Comparison of ENCODE assay signal across 19 cellular contexts in genomic region chr1:6832789-6833188, GRCh38. TPM values are rescaled to one million over a fixed set of nuclear protein-coding genes. Genes with fewer than 3 reads are reported as not detected.
A peak's percentile ranks its signal among the peaks of the same experiment; 100 is the strongest.
DNase-seq lines count a peak whose midpoint lies in the region; ATAC-seq, FAIRE-seq and TF ChIP-seq lines count a peak whose summit lies in the region.
"Had no signal": no experiment of that assay in that cellular context is flagged by ENCODE, and none has a peak within 500 bp of the region (broad histone marks: within the 10 kb centered on the region; RNA-seq: fewer than 3 reads in every experiment).

No MANE protein-coding gene starts in this region.

- POLR2A ChIA-PET in CD4-positive, alpha-beta T cell (lab: Charles Lee), result no interaction called here

- CTCF ChIA-PET in CD4-positive, alpha-beta T cell (lab: Charles Lee), result no interaction called here

- peaks cover 0 to 7% of the 10 kb centered on the region in 2 donors for H3K4me1 ChIP-seq in right atrium auricular region

- no peak overlapping the region for H3K27ac ChIP-seq in right atrium auricular region
- no peak overlapping the region for H3K27ac ChIP-seq in CD4-positive, alpha-beta T cell (ENCODE audit: low read depth, low read length)
- H3K27ac ChIP-seq: esophagus squamous epithelium, hepatocyte, upper lobe of left lung had no signal

- no peaks in the 10 kb centered on the region for H3K9me3 Mint-ChIP-seq in CD4-positive, alpha-beta T cell
- H3K9me3 Mint-ChIP-seq: CD4-positive, alpha-beta memory T cell; dendritic cell treated with granulocyte-macrophage colony-stimulating factor and Interleukin-4, amounts not matched to agents 40 ng/mL and 50 ng/mL, for 4 days; natural killer cell treated with Interleukin-12 subunit alpha and Interleukin-12 subunit beta and Interleukin-15 and Interleukin-18, amount 100 ng/mL, for 72 hours had no signal

- H3K4me3 ChIP-seq in right atrium auricular region, result no peak overlapping the region
- H3K4me3 ChIP-seq: esophagus squamous epithelium, hepatocyte, upper lobe of left lung had no signal

- H3K36me3 Mint-ChIP-seq in CD4-positive, alpha-beta T cell (ENCODE audit: low read depth), result peaks cover 55% of the 10 kb centered on the region
- H3K36me3 Mint-ChIP-seq: natural killer cell treated with Interleukin-12 subunit alpha and Interleukin-12 subunit beta and Interleukin-15 and Interleukin-18, amount 100 ng/mL, for 72 hours had no signal

- no peak overlapping the region for H3K4me3 Mint-ChIP-seq in CD4-positive, alpha-beta T cell
- H3K4me3 Mint-ChIP-seq: activated CD8-positive, alpha-beta T cell treated with anti-CD3 and anti-CD28 coated beads, Interleukin-2, amount 10 ng/mL, durations not matched to agents 7 days and 5 days; CD4-positive, alpha-beta memory T cell; dendritic cell treated with granulocyte-macrophage colony-stimulating factor and Interleukin-4, amounts not matched to agents 40 ng/mL and 50 ng/mL, for 4 days; natural killer cell treated with Interleukin-12 subunit alpha and Interleukin-12 subunit beta and Interleukin-15 and Interleukin-18, amount 100 ng/mL, for 72 hours had no signal

- H3K36me3 ChIP-seq in right atrium auricular region, result no peaks in the 10 kb centered on the region
- H3K36me3 ChIP-seq: esophagus squamous epithelium had no signal

- DNase-seq in left ventricle myocardium superior (no peak), right atrium auricular region (ENCODE audit: low spot score) (no peak), NCI-H2196 treated with DMSO at 0.1 percent for 48 hours (lab: John Stamatoyannopoulos, UW; ENCODE audit: unreplicated experiment) (peak; percentile 54), left colon (no peak), Kasumi-1 (lab: John Stamatoyannopoulos, UW) (no peak), RCC 7860 (ENCODE audit: low spot score) (no peak)
- DNase-seq in CD4-positive, alpha-beta T cell, result no peak
- DNase-seq: activated CD8-positive, alpha-beta T cell treated with anti-CD3 and anti-CD28 coated beads, Interleukin-2, amount 10 ng/mL, durations not matched to agents 7 days and 5 days; CD4-positive, alpha-beta memory T cell; esophagus squamous epithelium; NCI-H226; right cardiac atrium; stimulated activated CD8-positive, alpha-beta memory T cell treated with anti-CD3 and anti-CD28 coated beads, Interleukin-4, amount 100 ng/mL, for 48 hours had no signal

- TF ChIP-seq CTCF in right atrium auricular region (IDR thresholded peaks at IDR 0.05), result no peak
- no peak for TF ChIP-seq CTCF in CD4-positive, alpha-beta T cell (IDR thresholded peaks at IDR 0.05)

- no peaks in the 10 kb centered on the region for H3K27me3 ChIP-seq in right atrium auricular region
- no peaks in the 10 kb centered on the region for H3K27me3 ChIP-seq in CD4-positive, alpha-beta T cell (ENCODE audit: control insufficient read depth, insufficient read depth, low read length)
- H3K27me3 ChIP-seq: esophagus squamous epithelium, hepatocyte, upper lobe of left lung had no signal

- no peaks in the 10 kb centered on the region for H3K27me3 Mint-ChIP-seq in CD4-positive, alpha-beta T cell
- H3K27me3 Mint-ChIP-seq: CD4-positive, alpha-beta memory T cell; dendritic cell treated with granulocyte-macrophage colony-stimulating factor and Interleukin-4, amounts not matched to agents 40 ng/mL and 50 ng/mL, for 4 days; natural killer cell treated with Interleukin-12 subunit alpha and Interleukin-12 subunit beta and Interleukin-15 and Interleukin-18, amount 100 ng/mL, for 72 hours had no signal

- intact Hi-C loops in left ventricle myocardium superior (cut with micrococcal nuclease) (no loop called here), left colon (cut with DNase I, micrococcal nuclease) (no loop called here)
- intact Hi-C loops in CD4-positive, alpha-beta T cell (cut with DNase I, micrococcal nuclease), result no loop called here

- H3K27ac Mint-ChIP-seq in CD4-positive, alpha-beta T cell, result no peak overlapping the region
- H3K27ac Mint-ChIP-seq: activated CD8-positive, alpha-beta T cell treated with anti-CD3 and anti-CD28 coated beads, Interleukin-2, amount 10 ng/mL, durations not matched to agents 7 days and 5 days; dendritic cell treated with granulocyte-macrophage colony-stimulating factor and Interleukin-4, amounts not matched to agents 40 ng/mL and 50 ng/mL, for 4 days; natural killer cell treated with Interleukin-12 subunit alpha and Interleukin-12 subunit beta and Interleukin-15 and Interleukin-18, amount 100 ng/mL, for 72 hours had no signal

- FAIRE-seq in RCC 7860 (lab: Jason Lieb, UNC), result no peak
- FAIRE-seq: H54 had no signal

- H3K9me3 ChIP-seq in right atrium auricular region, result no peaks in the 10 kb centered on the region
- H3K9me3 ChIP-seq in CD4-positive, alpha-beta T cell (ENCODE audit: control insufficient read depth, low read length), result no peaks in the 10 kb centered on the region
- H3K9me3 ChIP-seq: esophagus squamous epithelium, upper lobe of left lung had no signal

- H3K4me1 Mint-ChIP-seq in CD4-positive, alpha-beta T cell (ENCODE audit: low read depth), result peaks cover 25% of the 10 kb centered on the region

- ATAC-seq in left ventricle myocardium superior, result peak; percentile 63
- ATAC-seq in left colon, result peak; percentile 77
- ATAC-seq in HG03521 (IDR thresholded peaks at IDR 0.05; ENCODE audit: unreplicated experiment), result no peak
- no peak for ATAC-seq in CD4-positive, alpha-beta T cell (ENCODE audit: poor library complexity)
- ATAC-seq: activated CD8-positive, alpha-beta T cell treated with anti-CD3 and anti-CD28 coated beads, Interleukin-2, amount 10 ng/mL, durations not matched to agents 7 days and 5 days; natural killer cell treated with Interleukin-12 subunit alpha and Interleukin-12 subunit beta and Interleukin-15 and Interleukin-18, amount 100 ng/mL, for 72 hours; right cardiac atrium had no signal

RNA-seq across cellular contexts. Expression of gene CAMTA1, which starts 47.5 kb away (rescaled TPM):
- 166 TPM for total RNA-seq in left ventricle myocardium superior
- 100 to 1,000 TPM; 132 to 190 TPM for total RNA-seq in right atrium auricular region
- 10 to 100 TPM; 76.6 to 85.8 TPM for total RNA-seq in left colon
- total RNA-seq in CD4-positive, alpha-beta T cell, result 10 to 100 TPM; 38.6 to 39.3 TPM

Comparison
In these comparisons a context has a peak if more than half of its experiments do, and no peak if none do; other contexts are left out.
1. ATAC-seq: peak in left ventricle myocardium superior (single experiment) and left colon (single experiment); none in HG03521 (single experiment) and CD4-positive, alpha-beta T cell (single experiment).